Comparison of ENCODE assay signal across 11 cellular contexts in genomic region chr11:132301465-132301864, GRCh38.
"Had no signal": no experiment of that assay in that cellular context is flagged by ENCODE, and none has a peak within 500 bp of the region (broad histone marks: within the 10 kb centered on the region; RNA-seq: fewer than 3 reads in every experiment).

No MANE protein-coding gene starts in this region.

- DNase-seq: GM23248, GOT3, H7, H9, HCEC 1CT, HFFc6 had no signal

- ATAC-seq: HCT116 had no signal

- H3K4me1 ChIP-seq: HAP-1 had no signal

- H3K27ac ChIP-seq: GM23248 had no signal

- H3K9me3 ChIP-seq: HAP-1 had no signal

- FAIRE-seq: H1, H54 had no signal

- H3K4me3 ChIP-seq: GM23248, GM23338, HAP-1 had no signal

- H3K36me3 ChIP-seq: HAP-1 had no signal
